In the genomic region with DNA sequence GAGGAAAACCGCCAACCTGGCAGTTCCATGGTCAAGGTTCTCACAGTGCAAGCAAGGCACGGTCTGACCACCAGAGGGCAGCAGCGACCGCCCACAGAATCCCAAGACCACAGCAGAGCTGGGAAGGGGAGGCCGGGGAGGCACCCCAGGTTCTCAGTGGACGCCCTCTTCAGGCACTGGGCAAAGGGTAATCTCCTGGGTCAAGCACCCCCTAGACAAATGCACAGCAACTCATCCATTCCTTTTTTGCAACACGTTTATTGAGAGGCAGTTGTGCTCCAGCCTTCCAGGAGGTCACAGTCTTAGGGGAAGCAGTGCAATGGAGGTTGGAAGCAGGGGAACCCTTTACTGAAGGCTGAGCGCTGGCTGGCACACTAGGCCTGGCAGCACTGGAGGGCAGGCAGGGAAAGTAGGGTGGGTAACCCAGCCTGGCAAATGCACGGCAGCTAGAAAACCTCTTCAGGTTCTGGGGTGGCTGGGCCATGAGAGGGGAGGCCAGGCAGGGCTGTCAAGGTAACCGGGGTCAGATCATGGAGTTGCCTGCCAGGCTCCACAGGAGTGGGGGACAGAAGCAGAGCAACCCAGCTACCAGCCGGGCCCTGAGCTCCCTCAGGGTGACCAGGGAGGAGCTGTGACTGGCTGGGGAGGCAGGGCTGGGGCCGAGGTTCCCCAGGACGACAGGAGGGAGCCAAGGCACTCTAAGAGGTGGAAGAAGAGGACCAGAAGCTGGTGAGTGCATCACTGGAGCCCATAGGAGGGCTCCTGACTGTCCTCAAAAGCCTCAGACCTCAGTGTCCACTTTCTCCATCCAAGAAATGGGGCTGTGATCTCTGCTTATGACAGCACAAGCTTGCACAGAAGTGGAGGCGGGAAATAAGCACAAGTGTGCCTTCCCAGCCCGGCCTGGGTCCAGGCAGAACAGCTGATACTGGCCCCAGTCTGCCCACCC, we compare ENCODE assay signal across 8 cellular contexts. TPM values are rescaled to one million over a fixed set of nuclear protein-coding genes. Genes with fewer than 3 reads are reported as not detected.
DNase-seq lines count a peak whose midpoint lies in the region; ATAC-seq and TF ChIP-seq lines count a peak whose summit lies in the region.

No MANE protein-coding gene starts in this region.

- H3K27ac ChIP-seq in hepatocyte, result peak overlapping the region; percentile 100

- 48% methylated on average over 15 of the region's 15 CpGs for WGBS in hepatocyte (ENCODE audit: low lambda C conversion rate, missing lambda C conversion rate)

- H4K20me1 ChIP-seq in hepatocyte (ENCODE audit: insufficient read depth, poor library complexity, severe bottlenecking), result peaks cover 25% of the 10 kb centered on the region

- in situ Hi-C loops in astrocyte of the cerebellum (cut with HindIII; ENCODE audit: low sequenced_read_pairs), result no loop called here

- H3K36me3 ChIP-seq in hepatocyte (replicated peaks; ENCODE audit: insufficient read depth, low read depth), result no peaks in the 10 kb centered on the region

- H3K27me3 ChIP-seq in hepatocyte, result no peaks in the 10 kb centered on the region

- ATAC-seq in HG03571 (IDR thresholded peaks at IDR 0.05; ENCODE audit: unreplicated experiment), result no peak

- H3K4me3 ChIP-seq in NB4 (ENCODE audit: low read depth, low read length), result peak overlapping the region; percentile 37
- H3K4me3 ChIP-seq in astrocyte of the cerebellum (ENCODE audit: low read depth, low read length), result no peak overlapping the region
- H3K4me3 ChIP-seq in hepatocyte, result no peak overlapping the region
- H3K4me3 ChIP-seq in retinal pigment epithelial cell (ENCODE audit: low read length), result no peak overlapping the region

- no peaks in the 10 kb centered on the region for H3K9me3 ChIP-seq in hepatocyte (ENCODE audit: low read depth)

- TF ChIP-seq CTCF in NB4 (IDR thresholded peaks at IDR 0.05; ENCODE audit: low read depth, low read length), result peak; percentile 99
- TF ChIP-seq CTCF in astrocyte of the cerebellum (IDR thresholded peaks at IDR 0.05; ENCODE audit: low read depth, low read length, missing control alignments), result peak; percentile 94
- peak; percentile 92 for TF ChIP-seq CTCF in hepatocyte (IDR thresholded peaks at IDR 0.05; ENCODE audit: poor library complexity)
- peak; percentile 96 for TF ChIP-seq CTCF in retinal pigment epithelial cell (conservative IDR thresholded peaks at IDR 0.05; ENCODE audit: low read depth, low read length)

- H2AFZ ChIP-seq in hepatocyte, result no peak overlapping the region

- no peak for TF ChIP-seq POLR2A in NB4 (IDR thresholded peaks at IDR 0.05; ENCODE audit: extremely low read depth, insufficient read length)

- H3K79me2 ChIP-seq in hepatocyte, result peaks cover 61% of the 10 kb centered on the region

- DNase-seq in SKM-1 treated with dmso at 0.1 percent for 144 hours (lab: John Stamatoyannopoulos, UW; ENCODE audit: unreplicated experiment), result peak; percentile 48
- DNase-seq in SKM-1 (lab: John Stamatoyannopoulos, UW; ENCODE audit: unreplicated experiment), result no peak
- peak; percentile 95 for DNase-seq in NB4 (ENCODE audit: low read depth)
- DNase-seq in T-helper 22 cell (ENCODE audit: low read depth), result peak; percentile 66
- DNase-seq in astrocyte of the cerebellum (ENCODE audit: low read depth), result peak; percentile 76
- peak; percentile 89 for DNase-seq in hepatocyte (ENCODE audit: low spot score)
- DNase-seq in retinal pigment epithelial cell (ENCODE audit: low read depth), result no peak

- peak overlapping the region; percentile 96 for H3K4me2 ChIP-seq in hepatocyte

- peaks cover 50% of the 10 kb centered on the region for H3K4me1 ChIP-seq in hepatocyte (ENCODE audit: insufficient read depth)

- H3K9me2 ChIP-seq in hepatocyte (replicated peaks; ENCODE audit: insufficient read depth), result no peaks in the 10 kb centered on the region

RNA-seq across cellular contexts. Expression of gene RHOF, which starts 1.8 kb away (rescaled TPM):
- 38.7 and 45.3 TPM in 2 replicates for total RNA-seq in hepatocyte
- polyA plus RNA-seq in hepatocyte, result 40.4 and 43.6 TPM in 2 replicates

RNA-seq across cellular contexts. Expression of gene SETD1B, which starts 8.5 kb away (rescaled TPM):
- total RNA-seq in hepatocyte, result 2.7 and 3.8 TPM in 2 replicates
- 2.5 and 2.7 TPM in 2 replicates for polyA plus RNA-seq in hepatocyte

Comparison
In these comparisons a context has a peak if more than half of its experiments do, and no peak if none do; other contexts are left out.
1. DNase-seq: peak in SKM-1 treated with dmso at 0.1 percent for 144 hours (single experiment), NB4 (single experiment), T-helper 22 cell (single experiment), astrocyte of the cerebellum (single experiment) and hepatocyte (single experiment); none in SKM-1 (single experiment) and retinal pigment epithelial cell (single experiment).
2. Peak in every context shown above with its lines, with median percentiles within 50 percentile points of each other: CTCF ChIP-seq.